Comparison of ENCODE assay signal across 12 cellular contexts in genomic region chr1:79617777-79618176, GRCh38.
DNase-seq lines count a peak whose midpoint lies in the region; ATAC-seq and TF ChIP-seq lines count a peak whose summit lies in the region.
"Had no signal": no experiment of that assay in that cellular context is flagged by ENCODE, and none has a peak within 500 bp of the region (broad histone marks: within the 10 kb centered on the region; RNA-seq: fewer than 3 reads in every experiment).

No MANE protein-coding gene starts in this region.

- H3K4me3 ChIP-seq in mammary epithelial cell (replicated peaks in 1 of 3; ENCODE audit: insufficient read depth in 1 of 3, low read depth in 2 of 3, low read length in 3 of 3) = no peak overlapping the region

- CTCF ChIA-PET in mammary epithelial cell (lab: Charles Lee; ENCODE audit: low non-redundant PET) = no interaction called here

- in situ Hi-C loops in mammary epithelial cell (cut with MboI; ENCODE audit: low sequenced_read_pairs in 2 of 2) = no loop called here

- WGBS in mammary epithelial cell (ENCODE audit: low coverage, missing lambda C conversion rate) = 65% methylated on average over 2 of the region's 2 CpGs

- peaks cover 2% of the 10 kb centered on the region for H3K36me3 Mint-ChIP-seq in neural crest cell (ENCODE audit: low read depth)
- no peaks in the 10 kb centered on the region for H3K36me3 Mint-ChIP-seq in natural killer cell
- H3K36me3 Mint-ChIP-seq: activated naive CD4-positive, alpha-beta T cell treated with anti-CD3 and anti-CD28 coated beads, Interleukin-2, amount 10 ng/mL, durations not matched to agents 7 days and 5 days had no signal

- H3K27ac Mint-ChIP-seq in neural crest cell (ENCODE audit: unreplicated experiment) = no peak overlapping the region
- H3K27ac Mint-ChIP-seq in natural killer cell = no peak overlapping the region
- H3K27ac Mint-ChIP-seq: activated naive CD4-positive, alpha-beta T cell treated with anti-CD3 and anti-CD28 coated beads, Interleukin-2, amount 10 ng/mL, durations not matched to agents 7 days and 5 days had no signal

- no peaks in the 10 kb centered on the region for H3K27me3 ChIP-seq in mammary epithelial cell (ENCODE audit: insufficient read depth, low read length)

- no peaks in the 10 kb centered on the region for H3K79me2 ChIP-seq in mammary epithelial cell (ENCODE audit: insufficient read depth, low read length)

- no peak overlapping the region for H3K9ac ChIP-seq in mammary epithelial cell (ENCODE audit: insufficient read depth, low read length)

- TF ChIP-seq CTCF in GM12873 (IDR thresholded peaks at IDR 0.05; ENCODE audit: insufficient read depth, low read depth, low read length, missing control alignments) (peak; percentile 40), LNCAP (IDR thresholded peaks at IDR 0.05) (peak; percentile 44), mammary epithelial cell (conservative IDR thresholded peaks at IDR 0.05 in 1 of 2, IDR thresholded peaks at IDR 0.05 in 1 of 2; ENCODE audit: extremely low read depth in 1 of 2, insufficient read depth in 1 of 2, low read depth in 1 of 2, low read length in 2 of 2) (peak; percentile 17 to 31), neural crest cell (conservative IDR thresholded peaks at IDR 0.05) (peak; percentile 51), natural killer cell (IDR thresholded peaks at IDR 0.05) (no peak)

- no peak overlapping the region for H3K4me3 Mint-ChIP-seq in neural crest cell
- H3K4me3 Mint-ChIP-seq in natural killer cell = no peak overlapping the region
- H3K4me3 Mint-ChIP-seq: activated naive CD4-positive, alpha-beta T cell treated with anti-CD3 and anti-CD28 coated beads, Interleukin-2, amount 10 ng/mL, durations not matched to agents 7 days and 5 days had no signal

- H3K27ac ChIP-seq in mammary epithelial cell (ENCODE audit: insufficient read depth, low read depth, low read length) = no peak overlapping the region

- no peaks in the 10 kb centered on the region for H3K4me1 ChIP-seq in mammary epithelial cell (ENCODE audit: insufficient read depth, low read length)

- H3K9me3 Mint-ChIP-seq in neural crest cell (peaks cover 6% of the 10 kb centered on the region), natural killer cell (peaks cover 10 to 17% of the 10 kb centered on the region in 2 donors)

- H3K4me2 ChIP-seq in mammary epithelial cell (ENCODE audit: insufficient read depth, low read depth, low read length) = no peak overlapping the region

- DNase-seq in mammary epithelial cell (no peak), neural crest cell (ENCODE audit: low read depth, low spot score) (no peak), NCI-H446 treated with DMSO at 0.1 percent for 48 hours (lab: John Stamatoyannopoulos, UW) (no peak), natural killer cell (no peak)
- DNase-seq in activated effector memory CD4-positive, alpha-beta T cell treated with anti-CD3 and anti-CD28 coated beads, Interleukin-2, amount 50 U/mL, for 16 hours = no peak
- DNase-seq: activated CD4-positive, alpha-beta T cell treated with anti-CD3 and anti-CD28 coated beads, Interleukin-2, amount 50 U/mL, for 4 hours; activated naive CD4-positive, alpha-beta T cell treated with anti-CD3 and anti-CD28 coated beads, Interleukin-2, amount 10 ng/mL, durations not matched to agents 7 days and 5 days; NCI-H1092 treated with DMSO at 0.1 percent for 48 hours; NCI-H526 treated with DMSO at 0.1 percent for 48 hours; SW 1271 had no signal

- no peaks in the 10 kb centered on the region for H3K4me1 Mint-ChIP-seq in neural crest cell
- no peaks in the 10 kb centered on the region for H3K4me1 Mint-ChIP-seq in natural killer cell
- H3K4me1 Mint-ChIP-seq: activated naive CD4-positive, alpha-beta T cell treated with anti-CD3 and anti-CD28 coated beads, Interleukin-2, amount 10 ng/mL, durations not matched to agents 7 days and 5 days had no signal

- dilution Hi-C loops in mammary epithelial cell (cut with HindIII; ENCODE audit: low sequenced_read_pairs) = no loop called here

- H2AFZ ChIP-seq in mammary epithelial cell (ENCODE audit: low read depth, low read length) = no peak overlapping the region

- no peaks in the 10 kb centered on the region for H3K9me3 ChIP-seq in mammary epithelial cell (replicated peaks; ENCODE audit: insufficient read depth, low read length)

- H3K27me3 Mint-ChIP-seq in neural crest cell (ENCODE audit: low read depth) = no peaks in the 10 kb centered on the region
- no peaks in the 10 kb centered on the region for H3K27me3 Mint-ChIP-seq in natural killer cell (ENCODE audit: low read depth in 2 of 2)
- H3K27me3 Mint-ChIP-seq: activated naive CD4-positive, alpha-beta T cell treated with anti-CD3 and anti-CD28 coated beads, Interleukin-2, amount 10 ng/mL, durations not matched to agents 7 days and 5 days had no signal

- no TSS peak for BruUV-seq in mammary epithelial cell (replicated peaks; lab: Mats Ljungman, UMichigan)

- intact Hi-C loops in mammary epithelial cell (cut with micrococcal nuclease) = no loop called here
- intact Hi-C loops in natural killer cell (cut with micrococcal nuclease) = no loop called here

- no peaks in the 10 kb centered on the region for H4K20me1 ChIP-seq in mammary epithelial cell (ENCODE audit: insufficient read depth, low read length)

- no peaks in the 10 kb centered on the region for H3K36me3 ChIP-seq in mammary epithelial cell (ENCODE audit: insufficient read depth, low read length)

- no peak for ATAC-seq in natural killer cell
